8 cellular contexts compared by ENCODE assay signal in genomic region chr3:37990527-37990926, GRCh38. TPM values are rescaled to one million over a fixed set of nuclear protein-coding genes. Genes with fewer than 3 reads are reported as not detected.
DNase-seq lines count a peak whose midpoint lies in the region; ATAC-seq and TF ChIP-seq lines count a peak whose summit lies in the region.

Gene VILL, plus strand, starts transcription at chr3:37990786. Its CDS starts 2,887 bp downstream, at chr3:37993673.

- H3K27ac ChIP-seq in HUES64 (ENCODE audit: low read depth, low read length): no peak within 1 kb of the TSS

- H3K4me1 ChIP-seq in HUES64 (ENCODE audit: insufficient read depth, low read length): 0 out of 2 replicates have a peak, but pooled peaks cover 9% of the 10 kb centered on the region

- H3K4me3 ChIP-seq in HUES64 (ENCODE audit: low read length): peak within 1 kb of the TSS; percentile 28; the same call in 1 of the 2 replicates

- H3K27me3 ChIP-seq in HUES64 (ENCODE audit: insufficient read depth, low read length): no peaks in the 10 kb centered on the region

- no peak within 1 kb of the TSS for H3K9ac ChIP-seq in HUES64 (ENCODE audit: low read depth, low read length)

- no peak within 1 kb of the TSS for H3K4me3 Mint-ChIP-seq in CD14-positive monocyte
- no peak within 1 kb of the TSS for H3K4me3 Mint-ChIP-seq in dendritic cell treated with granulocyte-macrophage colony-stimulating factor and Interleukin-4, amounts not matched to agents 40 ng/mL and 50 ng/mL, for 4 days
- H3K4me3 Mint-ChIP-seq in osteocyte (ENCODE audit: unreplicated experiment): no peak within 1 kb of the TSS

- H3K36me3 Mint-ChIP-seq in CD14-positive monocyte (peaks cover under 1% of the 10 kb centered on the region in 2 donors), osteocyte (ENCODE audit: unreplicated experiment) (no peaks in the 10 kb centered on the region)
- H3K36me3 Mint-ChIP-seq in dendritic cell treated with granulocyte-macrophage colony-stimulating factor and Interleukin-4, amounts not matched to agents 40 ng/mL and 50 ng/mL, for 4 days (ENCODE audit: low read depth): peaks cover 1% of the 10 kb centered on the region

- DNase-seq in CD14-positive monocyte (ENCODE audit: low spot score) (peak; percentile 41), mucosa of gallbladder (ENCODE audit: low spot score) (peak; percentile 85), GM19240 (ENCODE audit: insufficient read length, low spot score) (no peak), cerebellum (ENCODE audit: low spot score) (no peak), osteocyte (ENCODE audit: extremely low spot score, unreplicated experiment) (no peak)

- intact Hi-C loops in CD14-positive monocyte (cut with micrococcal nuclease): no loop called here
- intact Hi-C loops in dendritic cell treated with granulocyte-macrophage colony-stimulating factor and Interleukin-4, amounts not matched to agents 40 ng/mL and 50 ng/mL, for 4 days (cut with micrococcal nuclease): no loop called here

- H3K9me3 ChIP-seq in HUES64 (ENCODE audit: insufficient read depth, low read depth, low read length): no peaks in the 10 kb centered on the region

- no peaks in the 10 kb centered on the region for H3K36me3 ChIP-seq in HUES64 (ENCODE audit: insufficient read depth, low read length)

- ATAC-seq in GM21447 (IDR thresholded peaks at IDR 0.05; ENCODE audit: unreplicated experiment): no peak

- H3K27ac Mint-ChIP-seq in CD14-positive monocyte: peak within 1 kb of the TSS in 6 of 7 donors; percentile 30 to 77 (median 50)
- peak within 1 kb of the TSS; percentile 47 for H3K27ac Mint-ChIP-seq in dendritic cell treated with granulocyte-macrophage colony-stimulating factor and Interleukin-4, amounts not matched to agents 40 ng/mL and 50 ng/mL, for 4 days
- no peak within 1 kb of the TSS for H3K27ac Mint-ChIP-seq in osteocyte (ENCODE audit: unreplicated experiment)

- H3K9me3 Mint-ChIP-seq in CD14-positive monocyte (no peaks in the 10 kb centered on the region), osteocyte (ENCODE audit: unreplicated experiment) (no peaks in the 10 kb centered on the region)
- H3K9me3 Mint-ChIP-seq in dendritic cell treated with granulocyte-macrophage colony-stimulating factor and Interleukin-4, amounts not matched to agents 40 ng/mL and 50 ng/mL, for 4 days: no peaks in the 10 kb centered on the region

- H3K27me3 Mint-ChIP-seq in CD14-positive monocyte (ENCODE audit: low read depth in 3 of 3) (peaks cover 2 to 4% (median 2%) of the 10 kb centered on the region in 3 donors), osteocyte (ENCODE audit: unreplicated experiment) (peaks cover 2% of the 10 kb centered on the region)
- H3K27me3 Mint-ChIP-seq in dendritic cell treated with granulocyte-macrophage colony-stimulating factor and Interleukin-4, amounts not matched to agents 40 ng/mL and 50 ng/mL, for 4 days: no peaks in the 10 kb centered on the region

- WGBS in HUES64: 88% methylated on average over 10 of the region's 10 CpGs

- peaks cover 61% of the 10 kb centered on the region for H3K4me1 Mint-ChIP-seq in CD14-positive monocyte
- peaks cover 57% of the 10 kb centered on the region for H3K4me1 Mint-ChIP-seq in dendritic cell treated with granulocyte-macrophage colony-stimulating factor and Interleukin-4, amounts not matched to agents 40 ng/mL and 50 ng/mL, for 4 days (ENCODE audit: low read depth)
- peaks cover 7% of the 10 kb centered on the region for H3K4me1 Mint-ChIP-seq in osteocyte (ENCODE audit: unreplicated experiment)

- TF ChIP-seq CTCF in CD14-positive monocyte (IDR thresholded peaks at IDR 0.05): no peak
- TF ChIP-seq CTCF in osteocyte (IDR thresholded peaks at IDR 0.05): no peak

RNA-seq across cellular contexts. Expression of gene VILL, which starts in this region (rescaled TPM):
- polyA plus RNA-seq in CD14-positive monocyte: 1 to 10 TPM; 4.4 to 7.4 TPM
- polyA plus RNA-seq in HUES64 (2013, experiment 1 of 2): 2.9 TPM
- polyA plus RNA-seq in HUES64 (2013, experiment 2 of 2): 2.5 TPM
- total RNA-seq in mucosa of gallbladder (131 TPM), cerebellum (8.6 TPM), osteocyte (2.3 and 2.7 TPM in 2 replicates)

Comparison
In these comparisons a context has a peak if more than half of its experiments do, and no peak if none do; other contexts are left out.
1. RNA of gene VILL (total RNA-seq): 131 TPM in mucosa of gallbladder (single experiment); 8.6 TPM in cerebellum (single experiment) and 2.3 to 2.7 TPM in osteocyte; every median in the first group is over 10 times any median in the second.
2. DNase-seq: peak in CD14-positive monocyte (single experiment) and mucosa of gallbladder (single experiment); none in GM19240 (single experiment), cerebellum (single experiment) and osteocyte (single experiment).